Comparison of ENCODE assay signal across 28 cellular contexts in genomic region chr11:77725433-77725832, GRCh38.
DNase-seq lines count a peak whose midpoint lies in the region; ATAC-seq and TF ChIP-seq lines count a peak whose summit lies in the region.
"Had no signal": no experiment of that assay in that cellular context is flagged by ENCODE, and none has a peak within 500 bp of the region (broad histone marks: within the 10 kb centered on the region; RNA-seq: fewer than 3 reads in every experiment).

No MANE protein-coding gene starts in this region.

- peaks cover 21% of the 10 kb centered on the region for H3K4me1 ChIP-seq in DOHH2 (ENCODE audit: control insufficient read depth, low read length)
- H3K4me1 ChIP-seq: BE2C, heart right ventricle, sigmoid colon, upper lobe of right lung had no signal

- ATAC-seq in GM19395 (IDR thresholded peaks at IDR 0.05; ENCODE audit: unreplicated experiment): peak; percentile 63
- ATAC-seq in HG02642 (IDR thresholded peaks at IDR 0.05; ENCODE audit: poor library complexity, unreplicated experiment): peak; percentile 59
- ATAC-seq: heart right ventricle, upper lobe of right lung had no signal

- no peaks in the 10 kb centered on the region for H3K9me2 ChIP-seq in DOHH2 (replicated peaks; ENCODE audit: control insufficient read depth, low read length)

- H3K36me3 ChIP-seq in DOHH2 (ENCODE audit: control insufficient read depth, low read length): peaks cover 41% of the 10 kb centered on the region

- no peak overlapping the region for H3K4me3 ChIP-seq in DOHH2 (ENCODE audit: low read length)
- H3K4me3 ChIP-seq: cardiac muscle cell, heart right ventricle, left ventricle myocardium inferior, PC-9, sigmoid colon, upper lobe of right lung had no signal

- H3K27ac ChIP-seq in DOHH2 (ENCODE audit: low read depth, low read length): no peak overlapping the region; the same call in none of the 2 replicates
- H3K27ac ChIP-seq: cardiac muscle cell, heart right ventricle, left ventricle myocardium inferior, PC-9, sigmoid colon, upper lobe of right lung had no signal

- no peaks in the 10 kb centered on the region for H3K9me3 ChIP-seq in DOHH2 (ENCODE audit: control insufficient read depth, insufficient read depth, low read length)
- H3K9me3 ChIP-seq: upper lobe of right lung had no signal

- DNase-seq in NAMALWA (ENCODE audit: low spot score) (peak; percentile 18), CD1c-positive myeloid dendritic cell (ENCODE audit: extremely low spot score) (no peak), glomerular visceral epithelial cell (ENCODE audit: extremely low spot score) (no peak), mesenteric fat pad (ENCODE audit: low spot score) (no peak), NCI-H2171 (lab: John Stamatoyannopoulos, UW) (no peak)
- DNase-seq: activated CD4-positive, alpha-beta T cell treated with anti-CD3 and anti-CD28 coated beads for 1 hour; activated CD8-positive, alpha-beta memory T cell treated with anti-CD3 and anti-CD28 coated beads for 24 hours; activated naive CD4-positive, alpha-beta T cell treated with anti-CD3 and anti-CD28 coated beads, Interleukin-2, amount 10 ng/mL, durations not matched to agents 7 days and 5 days; activated T-cell treated with anti-CD3 and anti-CD28 coated beads, Interleukin-2, amount 50 U/mL, for 24 hours; amygdala; BE2C; DMS79; heart right ventricle; Karpas-422; left ventricle myocardium inferior; NCI-H1048; NCI-H187 treated with DMSO at 0.1 percent for 48 hours; NCI-H226; PC-9; SIG-M5; sigmoid colon; stimulated activated CD4-positive, alpha-beta T cell treated with anti-CD3 and anti-CD28 coated beads, Interleukin-15, amount 100 ng/mL, for 24 hours; stimulated activated CD8-positive, alpha-beta memory T cell treated with anti-CD3 and anti-CD28 coated beads, Interleukin-4, amount 100 ng/mL, for 48 hours; upper lobe of right lung had no signal

- H3K27me3 ChIP-seq in DOHH2 (ENCODE audit: control insufficient read depth, low read length): no peaks in the 10 kb centered on the region
- H3K27me3 ChIP-seq: BE2C, cardiac muscle cell, heart right ventricle, sigmoid colon, upper lobe of right lung had no signal

- peak overlapping the region; percentile 32; the same call in 1 of the 2 replicates for H3K4me2 ChIP-seq in DOHH2 (ENCODE audit: low read length)
- H3K4me2 ChIP-seq: PC-9 had no signal

- no peaks in the 10 kb centered on the region; the same call in 1 of the 2 replicates for H3F3A ChIP-seq in DOHH2 (ENCODE audit: control insufficient read depth, insufficient read depth)

- no peak for TF ChIP-seq CTCF in DOHH2 (IDR thresholded peaks at IDR 0.05; ENCODE audit: low read depth, low read length, poor library complexity, severe bottlenecking)

- no peaks in the 10 kb centered on the region for H4K20me1 ChIP-seq in DOHH2 (ENCODE audit: control insufficient read depth, insufficient read depth, low read depth, low read length)

- H3K79me2 ChIP-seq in DOHH2 (ENCODE audit: control insufficient read depth, low read length): no peaks in the 10 kb centered on the region
